29 cellular contexts compared by ENCODE assay signal in genomic region chr20:52361650-52362049, GRCh38.
"Had no signal": no experiment of that assay in that cellular context is flagged by ENCODE, and none has a peak within 500 bp of the region (broad histone marks: within the 10 kb centered on the region; RNA-seq: fewer than 3 reads in every experiment).

No MANE protein-coding gene starts in this region.

- ATAC-seq: activated naive CD4-positive, alpha-beta T cell treated with anti-CD3 and anti-CD28 coated beads, Interleukin-2, amount 50 U/mL, for 72 hours; activated T-cell treated with anti-CD3 and anti-CD28 coated beads, Interleukin-2, amount 50 U/mL, for 72 hours; effector memory CD8-positive, alpha-beta T cell; gastroesophageal sphincter; heart right ventricle; WTC11 had no signal

- FAIRE-seq: astrocyte, bronchial epithelial cell, TTC549 had no signal

- DNase-seq: activated CD4-positive, alpha-beta memory T cell treated with anti-CD3 and anti-CD28 coated beads, Interleukin-2, amount 10 ng/mL, durations not matched to agents 7 days and 5 days; activated CD4-positive, alpha-beta T cell treated with anti-CD3 and anti-CD28 coated beads for 1 hour; activated CD4-positive, alpha-beta T cell treated with anti-CD3 and anti-CD28 coated beads for 4 hours; activated CD4-positive, alpha-beta T cell treated with anti-CD3 and anti-CD28 coated beads, Interleukin-2, amount 10 ng/mL, durations not matched to agents 7 days and 5 days; activated CD4-positive, alpha-beta T cell treated with anti-CD3 and anti-CD28 coated beads, Interleukin-2, amount 50 U/mL, for 4 hours; activated CD8-positive, alpha-beta memory T cell treated with anti-CD3 and anti-CD28 coated beads, Interleukin-2, amount 50 U/mL, for 48 hours; activated gamma-delta T cell; activated naive CD4-positive, alpha-beta T cell; activated naive CD4-positive, alpha-beta T cell treated with anti-CD3 and anti-CD28 coated beads, Interleukin-2, amount 10 ng/mL, durations not matched to agents 7 days and 5 days; activated naive CD8-positive, alpha-beta T cell treated with anti-CD3 and anti-CD28 coated beads, Interleukin-2, amount 10 ng/mL, durations not matched to agents 7 days and 5 days; activated T-cell treated with anti-CD3 and anti-CD28 coated beads for 4 hours; activated T-cell treated with anti-CD3 and anti-CD28 coated beads, Interleukin-2, amount 50 U/mL, for 24 hours; activated T-cell treated with anti-CD3 and anti-CD28 coated beads, Interleukin-2, amount 50 U/mL, for 72 hours; amniotic stem cell; anterior cingulate cortex; brain microvascular endothelial cell; dorsolateral prefrontal cortex; effector memory CD8-positive, alpha-beta T cell; erythroblast; esophagus squamous epithelium; foreskin melanocyte; heart right ventricle; T-helper 2 cell had no signal
